ENCODE assay signal across 9 cellular contexts in genomic region chr12:6608592-6609311, GRCh38. TPM values are rescaled to one million over a fixed set of nuclear protein-coding genes. Genes with fewer than 3 reads are reported as not detected.
DNase-seq lines count a peak whose midpoint lies in the region; ATAC-seq, FAIRE-seq and TF ChIP-seq lines count a peak whose summit lies in the region.
"Had no signal": no experiment of that assay in that cellular context is flagged by ENCODE, and none has a peak within 500 bp of the region (broad histone marks: within the 10 kb centered on the region; RNA-seq: fewer than 3 reads in every experiment).

No MANE protein-coding gene starts in this region.

- H2AFZ ChIP-seq in K562 (ENCODE audit: low read depth, low read length) (peak overlapping the region; percentile 68), neural progenitor cell (replicated peaks) (no peak overlapping the region), osteoblast (ENCODE audit: low read length) (no peak overlapping the region)

- H4K20me1 ChIP-seq in K562 (replicated peaks; ENCODE audit: control insufficient read depth, insufficient read depth, low read length): peaks cover 18% of the 10 kb centered on the region
- peaks cover 27% of the 10 kb centered on the region for H4K20me1 ChIP-seq in neural progenitor cell (ENCODE audit: low read depth)
- peaks cover 25% of the 10 kb centered on the region for H4K20me1 ChIP-seq in osteoblast (ENCODE audit: insufficient read depth, low read length)

- H3K27me3 Mint-ChIP-seq in neural progenitor cell (ENCODE audit: insufficient read depth, low read depth) (peaks cover 12% of the 10 kb centered on the region), CD14-positive monocyte (ENCODE audit: low read depth in 3 of 3) (peaks cover 0 to 2% (median 0%) of the 10 kb centered on the region in 3 donors)

- POLR2A ChIA-PET in K562 (lab: Yijun Ruan, JAX): interaction anchor here (0.7 to 1.0 kb wide), 4 partner anchors 40 to 282 kb away, joined by 3 to 5 read pairs (median 4); partner anchors contain the start of gene NOP2

- H3K9me3 ChIP-seq in BE2C: no peaks in the 10 kb centered on the region
- H3K9me3 ChIP-seq in KOPT-K1 (ENCODE audit: insufficient read depth, low read length, poor library complexity, severe bottlenecking): no peaks in the 10 kb centered on the region
- H3K9me3 ChIP-seq in K562 (replicated peaks; ENCODE audit: control insufficient read depth, insufficient read depth, low read depth, low read length): no peaks in the 10 kb centered on the region
- H3K9me3 ChIP-seq in neural progenitor cell (ENCODE audit: low read depth): no peaks in the 10 kb centered on the region
- H3K9me3 ChIP-seq in osteoblast (ENCODE audit: low read depth, low read length): no peaks in the 10 kb centered on the region

- H3K27ac Mint-ChIP-seq in neural progenitor cell (no peak overlapping the region), CD14-positive monocyte (no peak overlapping the region)

- no peaks in the 10 kb centered on the region for H3K27me3 ChIP-seq in BE2C
- H3K27me3 ChIP-seq in K562 (ENCODE audit: control insufficient read depth in 2 of 2, insufficient read depth in 2 of 2, low read length in 2 of 2): no peaks in the 10 kb centered on the region
- H3K27me3 ChIP-seq in neural progenitor cell: no peaks in the 10 kb centered on the region
- H3K27me3 ChIP-seq in osteoblast (ENCODE audit: insufficient read depth, low read length): no peaks in the 10 kb centered on the region

- TF ChIP-seq RAD21 in K562 (CRISPR knock-in tag; conservative IDR thresholded peaks at IDR 0.05 in 1 of 2, IDR thresholded peaks at IDR 0.05 in 1 of 2): no peak

- DNase-seq in BE2C: peak; percentile 34
- peak in 1 of 4 experiments; percentile 33 for DNase-seq in K562 (ENCODE audit: extremely low read depth in 1 of 4, low spot score in 3 of 4)
- no peak for DNase-seq in neural progenitor cell (ENCODE audit: low spot score)
- DNase-seq in cerebellum (ENCODE audit: low spot score): no peak
- DNase-seq in osteoblast (ENCODE audit: insufficient read length, low spot score, missing footprints): no peak
- DNase-seq in foreskin fibroblast: no peak
- no peak for DNase-seq in CD14-positive monocyte (ENCODE audit: low spot score)

- ATAC-seq in K562: no peak

- in situ Hi-C loops in K562 (cut with MboI): no loop called here

- H3K4me3 Mint-ChIP-seq in neural progenitor cell (no peak overlapping the region), CD14-positive monocyte (no peak overlapping the region)

- H3K36me3 Mint-ChIP-seq in neural progenitor cell (peaks cover 9% of the 10 kb centered on the region), CD14-positive monocyte (peaks cover 16 to 17% of the 10 kb centered on the region in 2 donors)

- intact Hi-C loops in K562 (cut with micrococcal nuclease): no loop called here
- intact Hi-C loops in CD14-positive monocyte (cut with micrococcal nuclease): loop anchor here in 1 of 2 donors (5.0 kb wide), 1 partner anchor 36 kb away; no protein-coding TSS in a partner anchor

- no peak overlapping the region for H3K4me3 ChIP-seq in BE2C (ENCODE audit: low read depth, low read length)
- H3K4me3 ChIP-seq in K562: no peak overlapping the region
- H3K4me3 ChIP-seq in neural progenitor cell: no peak overlapping the region
- no peak overlapping the region for H3K4me3 ChIP-seq in osteoblast (ENCODE audit: insufficient read depth, low read length)
- H3K4me3 ChIP-seq in foreskin fibroblast (ENCODE audit: low read depth in 1 of 2, low read length in 2 of 2): no peak overlapping the region

- TF ChIP-seq EP300 in K562 (IDR thresholded peaks at IDR 0.05; ENCODE audit: low read length): no peak

- peaks cover 60% of the 10 kb centered on the region for H3F3A ChIP-seq in neural progenitor cell (ENCODE audit: low read depth)

- no peaks in the 10 kb centered on the region for H3K9me3 Mint-ChIP-seq in neural progenitor cell
- H3K9me3 Mint-ChIP-seq in CD14-positive monocyte: peaks cover 0 to 3% (median 0%) of the 10 kb centered on the region in 7 donors

- no peak for TF ChIP-seq POLR2A in K562 (conservative IDR thresholded peaks at IDR 0.05)

- H3K36me3 ChIP-seq in BE2C: peaks cover 24% of the 10 kb centered on the region
- peaks cover 17% of the 10 kb centered on the region for H3K36me3 ChIP-seq in KOPT-K1 (ENCODE audit: insufficient read depth, low read length)
- H3K36me3 ChIP-seq in K562 (ENCODE audit: control insufficient read depth, insufficient read depth, low read length): peaks cover 24% of the 10 kb centered on the region
- no peaks in the 10 kb centered on the region for H3K36me3 ChIP-seq in neural progenitor cell
- H3K36me3 ChIP-seq in osteoblast (ENCODE audit: insufficient read depth, low read length): peaks cover 4% of the 10 kb centered on the region

- H3K4me2 ChIP-seq in K562 (ENCODE audit: insufficient read depth, low read length): peak overlapping the region; percentile 82
- H3K4me2 ChIP-seq in neural progenitor cell: no peak overlapping the region
- no peak overlapping the region for H3K4me2 ChIP-seq in osteoblast (ENCODE audit: insufficient read depth, low read length)

- peak overlapping the region; percentile 20 for H3K27ac ChIP-seq in KOPT-K1 (ENCODE audit: low read depth, low read length, poor library complexity, severe bottlenecking)
- H3K27ac ChIP-seq in K562 (ENCODE audit: extremely low read depth, low read depth, low read length): peak overlapping the region; percentile 79
- H3K27ac ChIP-seq in neural progenitor cell: peak overlapping the region; percentile 35
- no peak overlapping the region for H3K27ac ChIP-seq in osteoblast (ENCODE audit: low read depth, low read length)

- no peaks in the 10 kb centered on the region for H3K9me1 ChIP-seq in K562 (ENCODE audit: control insufficient read depth, insufficient read depth, low read length)

- no TSS peak for BruUV-seq in K562 (replicated peaks; lab: Mats Ljungman, UMichigan)

- CTCF ChIA-PET in K562 (lab: Yijun Ruan, JAX; ENCODE audit: low intra/inter-chr PET ratio): no interaction called here

- H3K4me1 ChIP-seq in BE2C: peaks cover 40% of the 10 kb centered on the region
- peaks cover 37 to 48% of the 10 kb centered on the region in 2 experiments for H3K4me1 ChIP-seq in K562 (replicated peaks in 1 of 2; ENCODE audit: control insufficient read depth in 2 of 2, insufficient read depth in 2 of 2, low read length in 2 of 2)
- H3K4me1 ChIP-seq in neural progenitor cell: peaks cover 50% of the 10 kb centered on the region
- peaks cover 43% of the 10 kb centered on the region for H3K4me1 ChIP-seq in osteoblast (ENCODE audit: insufficient read depth, low read length)

- H3K79me2 ChIP-seq in K562 (ENCODE audit: control insufficient read depth, insufficient read depth, low read length) (peaks cover 35% of the 10 kb centered on the region), neural progenitor cell (ENCODE audit: low read depth) (peaks cover 31% of the 10 kb centered on the region), osteoblast (ENCODE audit: insufficient read depth, low read length) (peaks cover 27% of the 10 kb centered on the region)

- FAIRE-seq in K562 (lab: Jason Lieb, UNC): no peak

- H3K4me1 Mint-ChIP-seq in neural progenitor cell (peaks cover 48% of the 10 kb centered on the region), CD14-positive monocyte (peaks cover 46% of the 10 kb centered on the region)

- WGBS in K562 (ENCODE audit: insufficient coverage, low coverage, missing lambda C conversion rate): 27% methylated on average over 7 of the region's 8 CpGs

- H3K9ac ChIP-seq in K562 (ENCODE audit: insufficient read depth in 1 of 2, low read depth in 2 of 2, low read length in 2 of 2) (peak overlapping the region in 1 of 2 experiments; percentile 47; a peak in 1 of 4 replicates), neural progenitor cell (no peak overlapping the region)

- TF ChIP-seq CTCF in BE2C (IDR thresholded peaks at IDR 0.05; ENCODE audit: low read depth, low read length): no peak
- no peak for TF ChIP-seq CTCF in K562 (IDR thresholded peaks at IDR 0.05 in 2 of 3, conservative IDR thresholded peaks at IDR 0.05 in 1 of 3; ENCODE audit: insufficient read depth in 2 of 3, low read depth in 1 of 3, low read length in 3 of 3)
- no peak for TF ChIP-seq CTCF in neural progenitor cell (IDR thresholded peaks at IDR 0.05)
- TF ChIP-seq CTCF in osteoblast (IDR thresholded peaks at IDR 0.05; ENCODE audit: extremely low read depth, low read depth, low read length): no peak
- no peak for TF ChIP-seq CTCF in foreskin fibroblast (IDR thresholded peaks at IDR 0.05; ENCODE audit: low read depth, low read length)
- TF ChIP-seq CTCF in CD14-positive monocyte (IDR thresholded peaks at IDR 0.05): no peak

RNA-seq across cellular contexts. Expression of gene CHD4, which starts 1.6 kb away (rescaled TPM):
- 347 TPM for polyA plus RNA-seq in BE2C (2012; ENCODE audit: insufficient read depth, insufficient read length, low read depth)
- total RNA-seq in K562 (2011; cell fraction: chromatin; rRNA removed; ENCODE audit: low replicate concordance): 526 and 534 TPM in 2 replicates
- total RNA-seq in K562 (2011; cell fraction: nucleolus; rRNA removed): 244 and 272 TPM in 2 replicates
- total RNA-seq in K562 (2011; cell fraction: nucleoplasm; rRNA removed): 296 and 379 TPM in 2 replicates
- 392 and 404 TPM in 2 replicates for total RNA-seq in K562 (2014; rRNA removed)
- total RNA-seq in K562 (2014; rRNA removed; fragmentation: Illumina TruSeq; extraction: Trizol): 231 and 265 TPM in 2 replicates
- total RNA-seq in K562 (2015; rRNA removed; fragmentation: Illumina TruSeq; extraction: Trizol): 271 and 272 TPM in 2 replicates
- 353 and 384 TPM in 2 replicates for total RNA-seq in K562 (2021)
- polyA plus RNA-seq in K562 (2011; rRNA removed): 119 and 126 TPM in 2 replicates
- 151 and 165 TPM in 2 replicates for polyA plus RNA-seq in K562 (2011; cell fraction: cytosol; rRNA removed)
- polyA plus RNA-seq in K562 (2011; cell fraction: nucleus; rRNA removed): 184 and 336 TPM in 2 replicates
- 162 and 218 TPM in 2 replicates for polyA plus RNA-seq in K562 (2012)
- polyA plus RNA-seq in K562 (2014; fragmentation: Illumina TruSeq; extraction: Trizol): 346 and 375 TPM in 2 replicates
- 10 to 100 TPM; 82.1 to 90.3 TPM for polyA plus RNA-seq in K562 (2014; fragmentation: Nextera tagmentation; extraction: Ambion mirVana)
- 211 and 214 TPM in 2 replicates for polyA plus RNA-seq in K562 (2014; rRNA removed)
- polyA minus RNA-seq in K562 (2011; rRNA and poly(A)+ RNA removed): 272 and 274 TPM in 2 replicates
- 222 and 251 TPM in 2 replicates for polyA minus RNA-seq in K562 (2011; cell fraction: cytosol; rRNA and poly(A)+ RNA removed)
- 81.5 and 99.4 TPM in 2 replicates for polyA minus RNA-seq in K562 (2011; cell fraction: nucleus; rRNA and poly(A)+ RNA removed)
- 381 and 412 TPM in 2 replicates for total RNA-seq in neural progenitor cell (ENCODE audit: low replicate concordance)
- total RNA-seq in cerebellum: 176 TPM
- total RNA-seq in osteoblast: 238 and 259 TPM in 2 replicates
- 10 to 100 TPM in 1 of 2 donors, 1 to 10 TPM in 1; 9.9 to 16.2 TPM for polyA plus RNA-seq in CD14-positive monocyte

RNA-seq across cellular contexts. Expression of gene LPAR5, which starts 27.0 kb away (rescaled TPM):
- polyA plus RNA-seq in BE2C (2012; ENCODE audit: insufficient read depth, insufficient read length, low read depth): 1.9 TPM
- total RNA-seq in K562 (2011; cell fraction: chromatin; rRNA removed; ENCODE audit: low replicate concordance): 14.4 and 32.5 TPM in 2 replicates
- total RNA-seq in K562 (2011; cell fraction: nucleolus; rRNA removed): 19.1 and 26.3 TPM in 2 replicates
- 20.8 and 27.5 TPM in 2 replicates for total RNA-seq in K562 (2011; cell fraction: nucleoplasm; rRNA removed)
- total RNA-seq in K562 (2014; rRNA removed) (3.6 and 4.9 TPM in 2 replicates), K562 (2014; rRNA removed; fragmentation: Illumina TruSeq; extraction: Trizol) (3.0 and 3.5 TPM in 2 replicates), K562 (2015; rRNA removed; fragmentation: Illumina TruSeq; extraction: Trizol) (2.7 and 2.8 TPM in 2 replicates), K562 (2021) (9.2 and 11.7 TPM in 2 replicates), neural progenitor cell (ENCODE audit: low replicate concordance) (0.04 and 0.22 TPM in 2 replicates), cerebellum (0.82 TPM), osteoblast (under 0.01 TPM in 1 of 2 replicates, not detected in the other)
- polyA plus RNA-seq in K562 (2011; rRNA removed) (5.8 and 7.8 TPM in 2 replicates), K562 (2014; fragmentation: Illumina TruSeq; extraction: Trizol) (7.0 and 9.9 TPM in 2 replicates), K562 (2014; fragmentation: Nextera tagmentation; extraction: Ambion mirVana) (1 to 10 TPM; 1.3 to 2.3 TPM), K562 (2014; rRNA removed) (5.6 and 5.9 TPM in 2 replicates), CD14-positive monocyte (under 1 TPM; 0.14 to 0.18 TPM)
- 14.8 and 50.1 TPM in 2 replicates for polyA plus RNA-seq in K562 (2011; cell fraction: cytosol; rRNA removed)
- 5.8 and 13.2 TPM in 2 replicates for polyA plus RNA-seq in K562 (2011; cell fraction: nucleus; rRNA removed)
- 8.5 and 9.4 TPM in 2 replicates for polyA plus RNA-seq in K562 (2012)
- 4.6 and 7.8 TPM in 2 replicates for polyA minus RNA-seq in K562 (2011; rRNA and poly(A)+ RNA removed)
- 11.7 and 16.4 TPM in 2 replicates for polyA minus RNA-seq in K562 (2011; cell fraction: cytosol; rRNA and poly(A)+ RNA removed)
- polyA minus RNA-seq in K562 (2011; cell fraction: nucleus; rRNA and poly(A)+ RNA removed): 3.6 and 4.7 TPM in 2 replicates

RNA-seq across cellular contexts. Expression of gene ACRBP, which starts 38.5 kb away (rescaled TPM):
- 2.3 TPM for polyA plus RNA-seq in BE2C (2012; ENCODE audit: insufficient read depth, insufficient read length, low read depth)
- total RNA-seq in K562 (2011; cell fraction: chromatin; rRNA removed; ENCODE audit: low replicate concordance): 10.1 and 27.0 TPM in 2 replicates
- 11.7 and 20.7 TPM in 2 replicates for total RNA-seq in K562 (2011; cell fraction: nucleolus; rRNA removed)
- 12.6 and 15.5 TPM in 2 replicates for total RNA-seq in K562 (2011; cell fraction: nucleoplasm; rRNA removed)
- total RNA-seq in K562 (2014; rRNA removed) (5.3 and 10.5 TPM in 2 replicates), K562 (2014; rRNA removed; fragmentation: Illumina TruSeq; extraction: Trizol) (5.5 and 7.9 TPM in 2 replicates), K562 (2015; rRNA removed; fragmentation: Illumina TruSeq; extraction: Trizol) (3.1 and 3.5 TPM in 2 replicates), K562 (2021) (16.8 and 18.0 TPM in 2 replicates), neural progenitor cell (ENCODE audit: low replicate concordance) (2.7 and 3.8 TPM in 2 replicates), cerebellum (1.7 TPM), osteoblast (under 0.01 and 0.36 TPM in 2 replicates)
- polyA plus RNA-seq in K562 (2011; rRNA removed) (13.2 and 28.6 TPM in 2 replicates), K562 (2014; fragmentation: Illumina TruSeq; extraction: Trizol) (7.2 and 8.4 TPM in 2 replicates), K562 (2014; fragmentation: Nextera tagmentation; extraction: Ambion mirVana) (10 to 100 TPM; 23.1 to 31.8 TPM), K562 (2014; rRNA removed) (4.4 and 6.7 TPM in 2 replicates), CD14-positive monocyte (10 to 100 TPM; 10.2 to 10.3 TPM)
- 12.3 and 15.6 TPM in 2 replicates for polyA plus RNA-seq in K562 (2011; cell fraction: cytosol; rRNA removed)
- polyA plus RNA-seq in K562 (2011; cell fraction: nucleus; rRNA removed): 79.2 and 89.4 TPM in 2 replicates
- 13.4 and 22.7 TPM in 2 replicates for polyA plus RNA-seq in K562 (2012)
- 4.0 and 4.5 TPM in 2 replicates for polyA minus RNA-seq in K562 (2011; rRNA and poly(A)+ RNA removed)
- polyA minus RNA-seq in K562 (2011; cell fraction: cytosol; rRNA and poly(A)+ RNA removed): 5.4 and 7.3 TPM in 2 replicates
- polyA minus RNA-seq in K562 (2011; cell fraction: nucleus; rRNA and poly(A)+ RNA removed): 4.4 and 11.2 TPM in 2 replicates
- total RNA-seq: HT1080 had no signal

RNA-seq across cellular contexts. Expression of gene NOP2, which starts 40.7 kb away (rescaled TPM):
- 222 TPM for polyA plus RNA-seq in BE2C (2012; ENCODE audit: insufficient read depth, insufficient read length, low read depth)
- 199 and 304 TPM in 2 replicates for total RNA-seq in K562 (2011; cell fraction: chromatin; rRNA removed; ENCODE audit: low replicate concordance)
- total RNA-seq in K562 (2011; cell fraction: nucleolus; rRNA removed): 156 and 172 TPM in 2 replicates
- 135 and 147 TPM in 2 replicates for total RNA-seq in K562 (2011; cell fraction: nucleoplasm; rRNA removed)
- total RNA-seq in K562 (2014; rRNA removed): 55.4 and 70.8 TPM in 2 replicates
- 53.2 and 54.4 TPM in 2 replicates for total RNA-seq in K562 (2014; rRNA removed; fragmentation: Illumina TruSeq; extraction: Trizol)
- total RNA-seq in K562 (2015; rRNA removed; fragmentation: Illumina TruSeq; extraction: Trizol): 60.6 and 61.9 TPM in 2 replicates
- 77.2 and 77.6 TPM in 2 replicates for total RNA-seq in K562 (2021)
- 74.7 and 93.6 TPM in 2 replicates for polyA plus RNA-seq in K562 (2011; rRNA removed)
- polyA plus RNA-seq in K562 (2011; cell fraction: cytosol; rRNA removed): 29.0 and 33.7 TPM in 2 replicates
- polyA plus RNA-seq in K562 (2011; cell fraction: nucleus; rRNA removed): 248 and 319 TPM in 2 replicates
- 37.5 and 55.6 TPM in 2 replicates for polyA plus RNA-seq in K562 (2012)
- polyA plus RNA-seq in K562 (2014; fragmentation: Illumina TruSeq; extraction: Trizol): 67.5 and 97.7 TPM in 2 replicates
- 10 to 100 TPM; 19.0 to 37.2 TPM for polyA plus RNA-seq in K562 (2014; fragmentation: Nextera tagmentation; extraction: Ambion mirVana)
- 86.3 and 92.2 TPM in 2 replicates for polyA plus RNA-seq in K562 (2014; rRNA removed)
- 32.7 and 42.8 TPM in 2 replicates for polyA minus RNA-seq in K562 (2011; rRNA and poly(A)+ RNA removed)
- polyA minus RNA-seq in K562 (2011; cell fraction: cytosol; rRNA and poly(A)+ RNA removed): 26.4 and 38.0 TPM in 2 replicates
- polyA minus RNA-seq in K562 (2011; cell fraction: nucleus; rRNA and poly(A)+ RNA removed): 40.7 and 56.9 TPM in 2 replicates
- total RNA-seq in neural progenitor cell (ENCODE audit: low replicate concordance): 43.8 and 47.8 TPM in 2 replicates
- 10.3 TPM for total RNA-seq in cerebellum
- total RNA-seq in osteoblast: 18.3 and 21.4 TPM in 2 replicates
- 1 to 10 TPM; 3.9 to 5.7 TPM for polyA plus RNA-seq in CD14-positive monocyte

RNA-seq across cellular contexts. Expression of gene IFFO1, which starts 52.9 kb away (rescaled TPM):
- 129 TPM for polyA plus RNA-seq in BE2C (2012; ENCODE audit: insufficient read depth, insufficient read length, low read depth)
- 0.42 and 0.76 TPM in 2 replicates for total RNA-seq in K562 (2011; cell fraction: chromatin; rRNA removed; ENCODE audit: low replicate concordance)
- total RNA-seq in K562 (2011; cell fraction: nucleolus; rRNA removed): 0.66 and 0.83 TPM in 2 replicates
- total RNA-seq in K562 (2011; cell fraction: nucleoplasm; rRNA removed): 0.23 and 0.37 TPM in 2 replicates
- total RNA-seq in K562 (2014; rRNA removed): not detected in 2 replicates
- total RNA-seq in K562 (2014; rRNA removed; fragmentation: Illumina TruSeq; extraction: Trizol): not detected in 2 replicates
- total RNA-seq in K562 (2015; rRNA removed; fragmentation: Illumina TruSeq; extraction: Trizol): 0.08 TPM in 1 of 2 replicates, not detected in the other
- 0.09 and 0.20 TPM in 2 replicates for total RNA-seq in K562 (2021)
- polyA plus RNA-seq in K562 (2011; rRNA removed): 0.10 and 0.12 TPM in 2 replicates
- polyA plus RNA-seq in K562 (2011; cell fraction: cytosol; rRNA removed): 0.09 and 0.15 TPM in 2 replicates
- 0.18 and 0.32 TPM in 2 replicates for polyA plus RNA-seq in K562 (2011; cell fraction: nucleus; rRNA removed)
- 0.04 and 0.10 TPM in 2 replicates for polyA plus RNA-seq in K562 (2012)
- polyA plus RNA-seq in K562 (2014; fragmentation: Illumina TruSeq; extraction: Trizol): not detected in 2 replicates
- polyA plus RNA-seq in K562 (2014; fragmentation: Nextera tagmentation; extraction: Ambion mirVana): not detected
- 0.03 TPM in 1 of 2 replicates, not detected in the other for polyA plus RNA-seq in K562 (2014; rRNA removed)
- polyA minus RNA-seq in K562 (2011; rRNA and poly(A)+ RNA removed): 0.11 TPM in 1 of 2 replicates, not detected in the other
- polyA minus RNA-seq in K562 (2011; cell fraction: cytosol; rRNA and poly(A)+ RNA removed): not detected in 2 replicates
- 0.11 and 0.27 TPM in 2 replicates for polyA minus RNA-seq in K562 (2011; cell fraction: nucleus; rRNA and poly(A)+ RNA removed)
- 9.9 and 21.1 TPM in 2 replicates for total RNA-seq in neural progenitor cell (ENCODE audit: low replicate concordance)
- 6.5 TPM for total RNA-seq in cerebellum
- 12.7 and 13.4 TPM in 2 replicates for total RNA-seq in osteoblast
- 10 to 100 TPM; 10.7 to 11.1 TPM for polyA plus RNA-seq in CD14-positive monocyte
